14 cellular contexts compared by ENCODE assay signal in genomic region chr5:94746731-94747124, GRCh38.
DNase-seq lines count a peak whose midpoint lies in the region; ATAC-seq, FAIRE-seq and TF ChIP-seq lines count a peak whose summit lies in the region.
"Had no signal": no experiment of that assay in that cellular context is flagged by ENCODE, and none has a peak within 500 bp of the region (broad histone marks: within the 10 kb centered on the region; RNA-seq: fewer than 3 reads in every experiment).

No MANE protein-coding gene starts in this region.

- H4K20me1 ChIP-seq in PC-9 (ENCODE audit: insufficient read depth): no peaks in the 10 kb centered on the region

- POLR2A ChIA-PET in PC-9 (lab: Charles Lee; ENCODE audit: unreplicated experiment): no interaction called here

- no peak overlapping the region for H2AFZ ChIP-seq in PC-9

- H3K27ac ChIP-seq in PC-9: no peak overlapping the region
- H3K27ac ChIP-seq: right lobe of liver, SK-N-MC, thoracic aorta had no signal

- ATAC-seq in GM21576 (IDR thresholded peaks at IDR 0.05; ENCODE audit: unreplicated experiment) (peak; percentile 69), HG03558 (IDR thresholded peaks at IDR 0.05; ENCODE audit: extremely low read depth, unreplicated experiment) (peak; percentile 29)

- no peak for TF ChIP-seq POLR2A in GM12891 (IDR thresholded peaks at IDR 0.05; ENCODE audit: low read depth, low read length)

- intact Hi-C loops in PC-9 (cut with micrococcal nuclease; ENCODE audit: unreplicated experiment): no loop called here

- no peak for FAIRE-seq in GM12891 (lab: Jason Lieb, UNC)
- FAIRE-seq: HTR-8/SVneo had no signal

- no peaks in the 10 kb centered on the region for H3K27me3 ChIP-seq in PC-9 (ENCODE audit: insufficient read depth, low read depth)
- H3K27me3 ChIP-seq: right lobe of liver had no signal

- H3K9me2 ChIP-seq in PC-9 (ENCODE audit: insufficient read depth): no peaks in the 10 kb centered on the region

- H3K4me3 ChIP-seq in PC-9: no peak overlapping the region
- H3K4me3 ChIP-seq: right lobe of liver, SK-N-MC, thoracic aorta had no signal

- TF ChIP-seq CTCF in PC-9 (conservative IDR thresholded peaks at IDR 0.05): no peak

- H3K79me2 ChIP-seq in PC-9 (ENCODE audit: low read depth): no peaks in the 10 kb centered on the region

- H3K4me2 ChIP-seq in PC-9: no peak overlapping the region

- no peaks in the 10 kb centered on the region for H3F3A ChIP-seq in PC-9 (ENCODE audit: insufficient read depth, low read depth)

- CTCF ChIA-PET in PC-9 (lab: Charles Lee): no interaction called here

- H3K9me3 ChIP-seq in PC-9 (ENCODE audit: insufficient read depth, low read depth): no peaks in the 10 kb centered on the region
- H3K9me3 ChIP-seq: right lobe of liver, thoracic aorta had no signal

- H3K4me1 ChIP-seq in PC-9 (replicated peaks; ENCODE audit: insufficient read depth): no peaks in the 10 kb centered on the region
- H3K4me1 ChIP-seq: right lobe of liver had no signal

- BruUV-seq in PC-9 (replicated peaks; lab: Mats Ljungman, UMichigan): no TSS peak

- no peak for DNase-seq in GM12891 (ENCODE audit: insufficient read length, low spot score)
- peak; percentile 41 for DNase-seq in dermis blood vessel endothelial cell
- DNase-seq in NCI-H187 treated with DMSO at 0.1 percent for 48 hours (lab: John Stamatoyannopoulos, UW): no peak
- no peak for DNase-seq in DMS79 (lab: John Stamatoyannopoulos, UW)
- DNase-seq in central memory CD4-positive, alpha-beta T cell: no peak
- no peak for DNase-seq in PC-9
- DNase-seq: activated naive CD8-positive, alpha-beta T cell treated with anti-CD3 and anti-CD28 coated beads, Interleukin-2, amount 10 ng/mL, durations not matched to agents 7 days and 5 days; DMS 273 treated with DMSO at 0.1 percent for 48 hours; right lobe of liver had no signal

- no peaks in the 10 kb centered on the region for H3K36me3 ChIP-seq in PC-9 (ENCODE audit: low read depth)
- H3K36me3 ChIP-seq: right lobe of liver, thoracic aorta had no signal

TF ChIP-seq in GM12891, 5 proteins besides CTCF, POLR2A, EP300 and RAD21:
- TF ChIP-seq PAX5 (IDR thresholded peaks at IDR 0.05; ENCODE audit: insufficient read depth, low read length, severe bottlenecking) (no peak), SPI1 (IDR thresholded peaks at IDR 0.05; ENCODE audit: low read depth, low read length) (peak; percentile 87)
